9 cellular contexts compared by ENCODE assay signal in genomic region chr22:43007519-43008102, GRCh38. TPM values are rescaled to one million over a fixed set of nuclear protein-coding genes. Genes with fewer than 3 reads are reported as not detected.
DNase-seq lines count a peak whose midpoint lies in the region; ATAC-seq and TF ChIP-seq lines count a peak whose summit lies in the region.
"Had no signal": no experiment of that assay in that cellular context is flagged by ENCODE, and none has a peak within 500 bp of the region (broad histone marks: within the 10 kb centered on the region; RNA-seq: fewer than 3 reads in every experiment).

No MANE protein-coding gene starts in this region.

- H3K27me3 ChIP-seq in mammary epithelial cell (ENCODE audit: insufficient read depth, low read length): no peaks in the 10 kb centered on the region
- H3K27me3 ChIP-seq in aorta (ENCODE audit: control insufficient read depth in 1 of 2, insufficient read depth in 2 of 2, low read length in 1 of 2): no peaks in the 10 kb centered on the region

- WGBS in mammary epithelial cell (ENCODE audit: low coverage, missing lambda C conversion rate): 66% methylated on average over 5 of the region's 5 CpGs
- 50 to 55% methylated on average over 5 of the region's 5 CpGs for WGBS in aorta, 2 donors

- no peak for DNase-seq in mammary epithelial cell
- DNase-seq in MCF 10A (ENCODE audit: unreplicated experiment): no peak
- DNase-seq in amniotic epithelial cell (ENCODE audit: low read depth): peak; percentile 86
- no peak for DNase-seq in left lobe of liver (ENCODE audit: low spot score)
- no peak for DNase-seq in aorta
- DNase-seq in NCI-H2227 (lab: John Stamatoyannopoulos, UW; ENCODE audit: unreplicated experiment): no peak
- DNase-seq in inferior parietal cortex (ENCODE audit: extremely low spot score): no peak
- no peak for DNase-seq in superior temporal gyrus (ENCODE audit: extremely low spot score)
- DNase-seq: midbrain had no signal

- H3K36me3 Mint-ChIP-seq in MCF 10A (ENCODE audit: insufficient read depth, unreplicated experiment): no peaks in the 10 kb centered on the region

- H3K9me3 Mint-ChIP-seq in MCF 10A (ENCODE audit: unreplicated experiment): no peaks in the 10 kb centered on the region

- no peak overlapping the region for H3K4me3 Mint-ChIP-seq in MCF 10A (ENCODE audit: unreplicated experiment)

- H2AFZ ChIP-seq in mammary epithelial cell (ENCODE audit: low read depth, low read length): no peak overlapping the region

- TF ChIP-seq CTCF in mammary epithelial cell (conservative IDR thresholded peaks at IDR 0.05 in 1 of 2, IDR thresholded peaks at IDR 0.05 in 1 of 2; ENCODE audit: extremely low read depth in 1 of 2, insufficient read depth in 1 of 2, low read depth in 1 of 2, low read length in 2 of 2) (no peak), MCF 10A (IDR thresholded peaks at IDR 0.05; ENCODE audit: unreplicated experiment) (no peak)

- peak overlapping the region; percentile 44 for H3K4me2 ChIP-seq in mammary epithelial cell (ENCODE audit: insufficient read depth, low read depth, low read length)

- no peaks in the 10 kb centered on the region for H3K36me3 ChIP-seq in mammary epithelial cell (ENCODE audit: insufficient read depth, low read length)
- no peaks in the 10 kb centered on the region for H3K36me3 ChIP-seq in aorta (ENCODE audit: control insufficient read depth in 1 of 2, insufficient read depth in 2 of 2, low read length in 1 of 2)

- H3K4me1 Mint-ChIP-seq in MCF 10A (ENCODE audit: insufficient read depth, unreplicated experiment): peaks cover 14% of the 10 kb centered on the region

- intact Hi-C loops in mammary epithelial cell (cut with micrococcal nuclease): loop anchor here (2.0 kb wide), 1 partner anchor 17 kb away; no protein-coding TSS in a partner anchor
- intact Hi-C loops in MCF 10A (cut with micrococcal nuclease): no loop called here
- intact Hi-C loops in aorta (cut with DNase I): no loop called here

- no peaks in the 10 kb centered on the region for H4K20me1 ChIP-seq in mammary epithelial cell (ENCODE audit: insufficient read depth, low read length)

- POLR2A ChIA-PET in MCF 10A (lab: Yijun Ruan, JAX): interaction anchor here (0.7 to 1.5 kb wide), 4 partner anchors 9 to 17 kb away, joined by 3 read pairs; no protein-coding TSS in a partner anchor

- H3K27ac Mint-ChIP-seq in MCF 10A (ENCODE audit: low read depth, unreplicated experiment): no peak overlapping the region

- ATAC-seq in left lobe of liver (peak; percentile 55), aorta (ENCODE audit: low FRiP score) (peak; percentile 40)

- H3K4me1 ChIP-seq in mammary epithelial cell (ENCODE audit: insufficient read depth, low read length) (peaks cover 48% of the 10 kb centered on the region), aorta (ENCODE audit: control insufficient read depth in 1 of 2, insufficient read depth in 2 of 2, low read length in 2 of 2) (no peaks in the 10 kb centered on the region)

- no peak overlapping the region for H3K9ac ChIP-seq in mammary epithelial cell (ENCODE audit: insufficient read depth, low read length)

- H3K27ac ChIP-seq in mammary epithelial cell (ENCODE audit: insufficient read depth, low read depth, low read length) (no peak overlapping the region), aorta (ENCODE audit: low read depth in 1 of 2, low read length in 2 of 2) (peak overlapping the region in 1 of 2 donors; percentile 67)

- no peaks in the 10 kb centered on the region for H3K27me3 Mint-ChIP-seq in MCF 10A (ENCODE audit: insufficient read depth, unreplicated experiment)

- H3K4me3 ChIP-seq in mammary epithelial cell (replicated peaks in 1 of 3; ENCODE audit: insufficient read depth in 1 of 3, low read depth in 2 of 3, low read length in 3 of 3) (no peak overlapping the region), aorta (ENCODE audit: low read length in 2 of 2) (no peak overlapping the region)

- BruUV-seq in mammary epithelial cell (replicated peaks; lab: Mats Ljungman, UMichigan) (no TSS peak), MCF 10A (replicated peaks; lab: Mats Ljungman, UMichigan) (no TSS peak)

- H3K9me3 ChIP-seq in mammary epithelial cell (replicated peaks; ENCODE audit: insufficient read depth, low read length): no peaks in the 10 kb centered on the region
- H3K9me3 ChIP-seq in aorta (ENCODE audit: control insufficient read depth, low read length): no peaks in the 10 kb centered on the region

- CTCF ChIA-PET in mammary epithelial cell (lab: Charles Lee; ENCODE audit: low non-redundant PET) (no interaction called here), MCF 10A (lab: Yijun Ruan, JAX) (interaction anchor here (0.6 kb wide), 3 partner anchors 27 to 148 kb away, joined by 3 read pairs; no protein-coding TSS in a partner anchor)

- in situ Hi-C loops in mammary epithelial cell (cut with MboI; ENCODE audit: low sequenced_read_pairs in 2 of 2): no loop called here

- dilution Hi-C loops in mammary epithelial cell (cut with HindIII; ENCODE audit: low sequenced_read_pairs): no loop called here

- H3K79me2 ChIP-seq in mammary epithelial cell (ENCODE audit: insufficient read depth, low read length): peaks cover 98% of the 10 kb centered on the region

RNA-seq across cellular contexts. Expression of gene PACSIN2, which starts 7.3 kb away (rescaled TPM):
- 10 to 100 TPM; 69.8 to 80.0 TPM for total RNA-seq in mammary epithelial cell
- 64.2 TPM for polyA plus RNA-seq in mammary epithelial cell
- polyA minus RNA-seq in mammary epithelial cell: 37.8 TPM
- total RNA-seq in MCF 10A (2022): 66.5 and 67.3 TPM in 2 replicates
- total RNA-seq in left lobe of liver: 23.8 TPM
- total RNA-seq in aorta: 100 to 1,000 TPM in 1 of 2 donors, 10 to 100 TPM in 1; 59.1 to 127 TPM
- polyA plus RNA-seq in aorta: 100 to 1,000 TPM in 1 of 2 donors, 10 to 100 TPM in 1; 50.5 to 110 TPM
